1 cellular context compared by ENCODE assay signal in genomic region chr14:55019968-55020554, GRCh38.
TF ChIP-seq lines count a peak whose summit lies in the region.

No MANE protein-coding gene starts in this region.

TF ChIP-seq in IMR-90, 13 proteins besides CTCF, POLR2A, EP300 and RAD21:
- peak; percentile 49; the same call in 1 of the 2 replicates for TF ChIP-seq CEBPB (IDR thresholded peaks at IDR 0.05; ENCODE audit: low read depth, low read length)
- no peak for TF ChIP-seq MXI1 (IDR thresholded peaks at IDR 0.05; ENCODE audit: borderline replicate concordance, low read depth, low read length)
TF ChIP-seq in IMR-90: peak in this region for 1.
